8 cellular contexts compared by ENCODE assay signal in the genomic region with DNA sequence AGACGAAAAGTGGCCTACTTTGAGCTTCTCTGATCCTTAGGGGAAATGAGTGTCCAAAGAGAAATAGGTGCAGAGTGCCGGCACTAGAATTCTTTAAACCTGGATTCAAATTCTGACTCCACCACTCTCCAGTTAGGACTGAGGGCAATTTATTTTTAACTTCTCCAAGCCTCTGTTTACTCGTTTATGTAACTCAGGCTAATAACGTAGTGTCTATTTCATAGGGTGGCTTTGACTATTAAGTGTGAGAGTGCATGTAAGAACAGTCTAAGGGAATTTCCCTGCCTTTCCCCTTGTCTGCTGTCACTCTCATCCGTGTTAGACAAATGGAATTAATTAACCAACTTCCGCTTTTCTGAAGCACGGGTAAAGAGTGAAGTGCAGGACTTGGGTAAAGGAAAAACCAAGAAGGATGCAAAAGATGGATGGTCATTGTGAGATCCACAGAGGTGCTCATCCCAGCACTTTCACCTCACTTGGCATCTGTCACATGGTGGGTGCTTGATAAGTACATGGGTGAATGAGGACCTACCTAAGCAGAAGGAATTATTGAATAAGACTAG. TPM values are rescaled to one million over a fixed set of nuclear protein-coding genes. Genes with fewer than 3 reads are reported as not detected.
DNase-seq lines count a peak whose midpoint lies in the region; ATAC-seq and TF ChIP-seq lines count a peak whose summit lies in the region.

No MANE protein-coding gene starts in this region.

- ATAC-seq in GM18520 (IDR thresholded peaks at IDR 0.05; ENCODE audit: unreplicated experiment) (peak; percentile 28), omental fat pad (ENCODE audit: low FRiP score) (peak; percentile 3), GM18909 (IDR thresholded peaks at IDR 0.05; ENCODE audit: poor library complexity, unreplicated experiment) (no peak)

- CTCF ChIA-PET in AG04449 (lab: Yijun Ruan, JAX), result interaction anchor here (2.8 kb wide), 1 partner anchor 218 kb away, joined by 11 read pairs; no protein-coding TSS in a partner anchor
- CTCF ChIA-PET in activated CD4-positive, alpha-beta memory T cell treated with anti-CD3 and anti-CD28 coated beads, Interleukin-2, amount 10 ng/mL, durations not matched to agents 7 days and 5 days (lab: Charles Lee), result interaction anchor here (2.8 kb wide), 1 partner anchor 14 kb away, joined by 12 read pairs; a partner anchor contains a TSS

- peaks cover 22% of the 10 kb centered on the region for H3K36me3 Mint-ChIP-seq in activated CD4-positive, alpha-beta memory T cell treated with anti-CD3 and anti-CD28 coated beads, Interleukin-2, amount 10 ng/mL, durations not matched to agents 7 days and 5 days (ENCODE audit: low read depth)

- no peaks in the 10 kb centered on the region for H3K27me3 ChIP-seq in MG63

- POLR2A ChIA-PET in AG04449 (lab: Yijun Ruan, JAX), result interaction anchor here (1.5 kb wide), 1 partner anchor 33 kb away, joined by 6 read pairs; no protein-coding TSS in a partner anchor
- POLR2A ChIA-PET in activated CD4-positive, alpha-beta memory T cell treated with anti-CD3 and anti-CD28 coated beads, Interleukin-2, amount 10 ng/mL, durations not matched to agents 7 days and 5 days (lab: Charles Lee), result interaction anchor here (1.0 to 7.4 kb wide), 15 partner anchors 11 to 991 kb away, joined by 3 to 78 read pairs (median 8); a partner anchor contains a TSS

- peak overlapping the region; percentile 93 for H3K4me3 ChIP-seq in AG04449 (ENCODE audit: low read depth, low read length)
- H3K4me3 ChIP-seq in MG63, result peak overlapping the region; percentile 72
- H3K4me3 ChIP-seq in fibroblast of the aortic adventitia (ENCODE audit: low read depth, low read length), result peak overlapping the region; percentile 90

- H3K27ac Mint-ChIP-seq in activated CD4-positive, alpha-beta memory T cell treated with anti-CD3 and anti-CD28 coated beads, Interleukin-2, amount 10 ng/mL, durations not matched to agents 7 days and 5 days, result peak overlapping the region; percentile 88

- peaks cover 75% of the 10 kb centered on the region for H3K4me1 Mint-ChIP-seq in activated CD4-positive, alpha-beta memory T cell treated with anti-CD3 and anti-CD28 coated beads, Interleukin-2, amount 10 ng/mL, durations not matched to agents 7 days and 5 days

- H3K4me3 Mint-ChIP-seq in activated CD4-positive, alpha-beta memory T cell treated with anti-CD3 and anti-CD28 coated beads, Interleukin-2, amount 10 ng/mL, durations not matched to agents 7 days and 5 days, result peak overlapping the region; percentile 92

- no peaks in the 10 kb centered on the region for H3K9me3 ChIP-seq in MG63

- H3K36me3 ChIP-seq in MG63, result no peaks in the 10 kb centered on the region; the same call in 1 of the 2 replicates

- no peak for DNase-seq in AG04449 (ENCODE audit: low read depth, low spot score)
- no peak for DNase-seq in MG63
- no peak for DNase-seq in activated CD4-positive, alpha-beta memory T cell treated with anti-CD3 and anti-CD28 coated beads, Interleukin-2, amount 10 ng/mL, durations not matched to agents 7 days and 5 days
- DNase-seq in fibroblast of the aortic adventitia (ENCODE audit: low read depth), result no peak
- no peak for DNase-seq in omental fat pad (ENCODE audit: low spot score)
- DNase-seq in HuH-7 (ENCODE audit: low spot score), result no peak

- H3K27me3 Mint-ChIP-seq in activated CD4-positive, alpha-beta memory T cell treated with anti-CD3 and anti-CD28 coated beads, Interleukin-2, amount 10 ng/mL, durations not matched to agents 7 days and 5 days, result no peaks in the 10 kb centered on the region

- TF ChIP-seq CTCF in AG04449 (IDR thresholded peaks at IDR 0.05; ENCODE audit: insufficient read depth, low read length, missing control alignments) (no peak), fibroblast of the aortic adventitia (IDR thresholded peaks at IDR 0.05; ENCODE audit: insufficient read depth, low read length) (no peak), omental fat pad (IDR thresholded peaks at IDR 0.05) (no peak)

- H3K9me3 Mint-ChIP-seq in activated CD4-positive, alpha-beta memory T cell treated with anti-CD3 and anti-CD28 coated beads, Interleukin-2, amount 10 ng/mL, durations not matched to agents 7 days and 5 days, result no peaks in the 10 kb centered on the region

RNA-seq across cellular contexts. Expression of a gene that starts 4.1 kb away (rescaled TPM):
- total RNA-seq in MG63 (2014; rRNA removed; shearing (Covaris generic); ENCODE audit: low replicate concordance), result 3.2 and 6.0 TPM in 2 replicates
- total RNA-seq in activated CD4-positive, alpha-beta memory T cell treated with anti-CD3 and anti-CD28 coated beads, Interleukin-2, amount 10 ng/mL, durations not matched to agents 7 days and 5 days, result 10 to 100 TPM; 20.9 to 21.6 TPM
- total RNA-seq in fibroblast of the aortic adventitia (ENCODE audit: low replicate concordance), result 16.4 and 21.2 TPM in 2 replicates
- total RNA-seq in omental fat pad, result 10 to 100 TPM; 16.0 to 27.7 (median 17.2) TPM

RNA-seq across cellular contexts. Expression of a gene that starts 13.1 kb away (rescaled TPM):
- 1.3 and 1.7 TPM in 2 replicates for total RNA-seq in MG63 (2014; rRNA removed; shearing (Covaris generic); ENCODE audit: low replicate concordance)
- 1 to 10 TPM; 5.3 TPM for total RNA-seq in activated CD4-positive, alpha-beta memory T cell treated with anti-CD3 and anti-CD28 coated beads, Interleukin-2, amount 10 ng/mL, durations not matched to agents 7 days and 5 days
- total RNA-seq in fibroblast of the aortic adventitia (ENCODE audit: low replicate concordance) (2.9 and 4.2 TPM in 2 replicates), omental fat pad (1 to 10 TPM; 2.8 to 6.0 (median 3.5) TPM)

RNA-seq across cellular contexts. Expression of a gene that starts 57.2 kb away (rescaled TPM):
- total RNA-seq in MG63 (2014; rRNA removed; shearing (Covaris generic); ENCODE audit: low replicate concordance), result 0.49 TPM in 1 of 2 replicates, not detected in the other
- total RNA-seq in activated CD4-positive, alpha-beta memory T cell treated with anti-CD3 and anti-CD28 coated beads, Interleukin-2, amount 10 ng/mL, durations not matched to agents 7 days and 5 days, result under 1 TPM; 0.40 to 0.50 TPM
- total RNA-seq in fibroblast of the aortic adventitia (ENCODE audit: low replicate concordance) (0.45 and 0.65 TPM in 2 replicates), omental fat pad (1 to 10 TPM in 1 of 4 donors, under 1 TPM in 2, not detected in 1; 0.38 to 1.4 (median 0.72) TPM)
